ENCODE assay signal across 1 cellular context in genomic region chr9:6239048-6239461, GRCh38.
TF ChIP-seq lines count a peak whose summit lies in the region.

No MANE protein-coding gene starts in this region.

TF ChIP-seq in HepG2, 621 proteins besides CTCF, POLR2A, EP300 and RAD21 (continued from another document and continues in another):
- TF ChIP-seq ZNF142 (CRISPR knock-in tag; IDR thresholded peaks at IDR 0.05), result no peak
- no peak for TF ChIP-seq ZNF280B (CRISPR knock-in tag; IDR thresholded peaks at IDR 0.05; ENCODE audit: borderline replicate concordance)
- no peak for TF ChIP-seq ZNF484 (CRISPR knock-in tag; IDR thresholded peaks at IDR 0.05; ENCODE audit: borderline replicate concordance, low read depth)
- peak; percentile 39; the same call in 1 of the 2 replicates for TF ChIP-seq ISL2 (CRISPR knock-in tag; IDR thresholded peaks at IDR 0.05)
- TF ChIP-seq ZNF337 (CRISPR knock-in tag; IDR thresholded peaks at IDR 0.05; ENCODE audit: borderline replicate concordance, low read depth), result no peak
- peak; percentile 90 for TF ChIP-seq EHMT2 (IDR thresholded peaks at IDR 0.05; ENCODE audit: borderline replicate concordance, low read depth, low read length)
- no peak for TF ChIP-seq ZNF549 (CRISPR knock-in tag; IDR thresholded peaks at IDR 0.05)
- peak; percentile 74; the same call in 1 of the 2 replicates for TF ChIP-seq ZGPAT (CRISPR knock-in tag; IDR thresholded peaks at IDR 0.05)
- TF ChIP-seq MXI1 (IDR thresholded peaks at IDR 0.05; ENCODE audit: borderline replicate concordance, low read depth, low read length), result 0 out of 3 replicates have a peak, but pooled peaks have one; percentile 27
- 0 out of 2 replicates have a peak, but pooled peaks have one; percentile 23 for TF ChIP-seq MIER2 (CRISPR knock-in tag; IDR thresholded peaks at IDR 0.05)
- TF ChIP-seq EED (CRISPR knock-in tag; IDR thresholded peaks at IDR 0.05), result no peak
- TF ChIP-seq SMC3 (IDR thresholded peaks at IDR 0.05; ENCODE audit: low read length), result no peak
- no peak for TF ChIP-seq ATRX (CRISPR knock-in tag; IDR thresholded peaks at IDR 0.05; ENCODE audit: borderline replicate concordance)
- TF ChIP-seq ZNF570 (CRISPR knock-in tag; IDR thresholded peaks at IDR 0.05; ENCODE audit: borderline replicate concordance), result no peak
- TF ChIP-seq NR1H2 (CRISPR knock-in tag; IDR thresholded peaks at IDR 0.05; ENCODE audit: borderline replicate concordance, low read depth), result no peak
- no peak for TF ChIP-seq ZNF143 (CRISPR knock-in tag; IDR thresholded peaks at IDR 0.05)
- TF ChIP-seq ZFX (CRISPR knock-in tag; IDR thresholded peaks at IDR 0.05; ENCODE audit: low read depth), result 0 out of 2 replicates have a peak, but pooled peaks have one; percentile 23
- TF ChIP-seq PITX1 (CRISPR knock-in tag; IDR thresholded peaks at IDR 0.05), result no peak
- TF ChIP-seq ASH2L (IDR thresholded peaks at IDR 0.05; ENCODE audit: insufficient read length, low read depth, low read length), result peak; percentile 55
- 0 out of 2 replicates have a peak, but pooled peaks have one; percentile 51 for TF ChIP-seq ZBTB7B (CRISPR knock-in tag; IDR thresholded peaks at IDR 0.05)
- TF ChIP-seq RXRB (CRISPR knock-in tag; IDR thresholded peaks at IDR 0.05; ENCODE audit: borderline replicate concordance), result no peak
- TF ChIP-seq TARDBP (CRISPR knock-in tag; IDR thresholded peaks at IDR 0.05), result no peak
- TF ChIP-seq TFDP1 (CRISPR knock-in tag; IDR thresholded peaks at IDR 0.05; ENCODE audit: borderline replicate concordance), result peak; percentile 75; the same call in 1 of the 2 replicates
- TF ChIP-seq THYN1 (CRISPR knock-in tag; IDR thresholded peaks at IDR 0.05; ENCODE audit: borderline replicate concordance, low read depth), result no peak
- no peak for TF ChIP-seq GATA4 (IDR thresholded peaks at IDR 0.05; ENCODE audit: borderline replicate concordance, low read depth)
- TF ChIP-seq SNAI1 (CRISPR knock-in tag; IDR thresholded peaks at IDR 0.05; ENCODE audit: borderline replicate concordance), result no peak
- no peak for TF ChIP-seq NBN (conservative IDR thresholded peaks at IDR 0.05)
- no peak for TF ChIP-seq ZNF260 (CRISPR knock-in tag; IDR thresholded peaks at IDR 0.05; ENCODE audit: borderline replicate concordance, low read depth)
- TF ChIP-seq ZNF775 (CRISPR knock-in tag; IDR thresholded peaks at IDR 0.05; ENCODE audit: borderline replicate concordance), result no peak
- no peak for TF ChIP-seq MYNN (CRISPR knock-in tag; IDR thresholded peaks at IDR 0.05; ENCODE audit: low read depth)
- TF ChIP-seq ZNF772 (CRISPR knock-in tag; IDR thresholded peaks at IDR 0.05), result no peak
- no peak for TF ChIP-seq ZNF333 (CRISPR knock-in tag; IDR thresholded peaks at IDR 0.05; ENCODE audit: borderline replicate concordance)
- TF ChIP-seq POGK (CRISPR knock-in tag; conservative IDR thresholded peaks at IDR 0.05), result 0 out of 2 replicates have a peak, but pooled peaks have one; percentile 16
- 0 out of 2 replicates have a peak, but pooled peaks have one; percentile 57 for TF ChIP-seq ZNF280D (CRISPR knock-in tag; IDR thresholded peaks at IDR 0.05)
